In the genomic region with DNA sequence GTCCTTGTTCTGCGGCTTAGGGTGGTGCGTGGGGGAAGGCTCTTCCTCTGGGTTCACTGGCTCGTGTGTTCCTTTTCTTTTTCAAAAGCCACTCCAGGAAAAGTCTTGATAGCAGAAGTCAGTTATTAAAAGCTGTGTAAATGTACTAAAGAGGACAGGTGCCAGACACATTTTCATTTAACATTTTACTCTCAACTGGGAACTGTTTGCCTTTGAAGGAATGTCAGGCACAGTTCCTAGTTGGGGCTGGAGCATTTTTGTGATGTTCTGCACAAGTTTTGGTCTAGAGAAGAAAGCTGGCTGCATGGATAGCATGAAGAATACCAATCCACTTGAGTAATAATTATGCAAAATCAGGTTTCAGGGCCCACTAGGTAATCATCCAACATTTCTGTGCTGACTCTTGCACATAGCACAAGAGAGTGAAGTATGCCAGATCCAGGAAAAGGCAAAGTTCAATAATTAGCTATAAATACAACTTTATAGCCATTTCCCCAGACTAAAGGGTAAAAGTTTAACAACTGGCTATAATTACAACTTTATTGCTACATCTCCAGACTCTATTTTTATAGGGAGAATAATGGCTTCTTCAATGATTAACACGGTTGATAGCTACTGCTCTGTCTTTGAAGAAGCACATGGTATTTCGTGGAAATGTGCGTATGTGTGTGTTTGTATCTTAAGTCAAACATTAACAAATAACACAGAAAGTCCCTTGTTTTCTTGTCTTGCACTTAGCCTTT, we compare ENCODE assay signal across 24 cellular contexts. TPM values are rescaled to one million over a fixed set of nuclear protein-coding genes. Genes with fewer than 3 reads are reported as not detected.
DNase-seq lines count a peak whose midpoint lies in the region; ATAC-seq, FAIRE-seq and TF ChIP-seq lines count a peak whose summit lies in the region.
"Had no signal": no experiment of that assay in that cellular context is flagged by ENCODE, and none has a peak within 500 bp of the region (broad histone marks: within the 10 kb centered on the region; RNA-seq: fewer than 3 reads in every experiment).

No MANE protein-coding gene starts in this region.

- H3K27ac ChIP-seq in astrocyte (ENCODE audit: low read depth, low read length) (no peak overlapping the region), pancreas (peak overlapping the region in 2 of 4 donors; percentile 55 to 67), adrenal gland (no peak overlapping the region)
- H3K27ac ChIP-seq: gastroesophageal sphincter had no signal

- POLR2A ChIA-PET in BJ (lab: Charles Lee): no interaction called here

- WGBS in pancreas, 2 donors: 46 to 48% methylated on average over 6 of the region's 6 CpGs
- 67 to 78% (median 69%) methylated on average over 6 of the region's 6 CpGs for WGBS in adrenal gland, 4 donors

- H2AFZ ChIP-seq in astrocyte (ENCODE audit: low read depth, low read length): no peak overlapping the region

- no peak overlapping the region for H3K9ac ChIP-seq in astrocyte (ENCODE audit: low read length)

- no peaks in the 10 kb centered on the region for H4K20me1 ChIP-seq in astrocyte (ENCODE audit: insufficient read depth, low read length)

- TF ChIP-seq CTCF in BJ (IDR thresholded peaks at IDR 0.05; ENCODE audit: insufficient read depth, low read depth, low read length) (no peak), astrocyte (IDR thresholded peaks at IDR 0.05; ENCODE audit: insufficient read depth, low read depth, low read length) (no peak), pancreas (IDR thresholded peaks at IDR 0.05) (no peak), adrenal gland (IDR thresholded peaks at IDR 0.05) (no peak)

- H3K4me3 Mint-ChIP-seq in astrocyte (ENCODE audit: unreplicated experiment): no peak overlapping the region
- H3K4me3 Mint-ChIP-seq: activated naive CD8-positive, alpha-beta T cell treated with anti-CD3 and anti-CD28 coated beads, Interleukin-2, amount 50 U/mL, for 24 hours; activated T-helper 17 cell treated with anti-CD3 and anti-CD28 coated beads, Interleukin-2, amount 50 U/mL, for 72 hours; stimulated activated naive CD8-positive, alpha-beta T cell treated with anti-CD3 and anti-CD28 coated beads, Interleukin-15, Interleukin-2, amounts not matched to agents 100 ng/mL and 50 ng/mL, for 24 hours had no signal

- CTCF ChIA-PET in BJ (lab: Yijun Ruan, JAX): interaction anchor here (1.4 to 7.8 kb wide), 2 partner anchors 104 to 356 kb away, joined by 5 to 65 read pairs; no protein-coding TSS in a partner anchor

- intact Hi-C loops in pancreas (cut with DNase I) (loop anchor here in 1 of 3 donors (5.0 to 10.0 kb wide), 2 partner anchors 100 to 357 kb away; no protein-coding TSS in a partner anchor), adrenal gland (cut with DNase I) (loop anchor here in 1 of 2 donors (10.0 kb wide), 1 partner anchor 107 kb away; no protein-coding TSS in a partner anchor)

- no peak for TF ChIP-seq POLR2A in adrenal gland (IDR thresholded peaks at IDR 0.05)

- no peaks in the 10 kb centered on the region for H3K27me3 Mint-ChIP-seq in astrocyte (ENCODE audit: low read depth, unreplicated experiment)
- H3K27me3 Mint-ChIP-seq: activated naive CD8-positive, alpha-beta T cell treated with anti-CD3 and anti-CD28 coated beads, Interleukin-2, amount 50 U/mL, for 24 hours; stimulated activated naive CD8-positive, alpha-beta T cell treated with anti-CD3 and anti-CD28 coated beads, Interleukin-15, Interleukin-2, amounts not matched to agents 100 ng/mL and 50 ng/mL, for 24 hours had no signal

- H3K4me1 ChIP-seq in astrocyte (ENCODE audit: insufficient read depth, low read length): peaks cover 5% of the 10 kb centered on the region
- no peaks in the 10 kb centered on the region for H3K4me1 ChIP-seq in pancreas
- peaks cover 4 to 6% of the 10 kb centered on the region in 2 donors for H3K4me1 ChIP-seq in adrenal gland (replicated peaks in 1 of 2)

- H3K27me3 ChIP-seq in BJ (ENCODE audit: control insufficient read depth, insufficient read depth, low read length): no peaks in the 10 kb centered on the region
- no peaks in the 10 kb centered on the region for H3K27me3 ChIP-seq in astrocyte (ENCODE audit: insufficient read depth, low read length)
- H3K27me3 ChIP-seq in pancreas: no peaks in the 10 kb centered on the region
- H3K27me3 ChIP-seq in adrenal gland: no peaks in the 10 kb centered on the region
- H3K27me3 ChIP-seq: gastroesophageal sphincter had no signal

- DNase-seq in BJ (ENCODE audit: low read depth): peak; percentile 19
- peak; percentile 29 for DNase-seq in astrocyte (ENCODE audit: low read depth)
- peak; percentile 91 for DNase-seq in kidney glomerular epithelial cell (lab: John Stamatoyannopoulos, UW)
- DNase-seq in pancreas: peak in 1 of 6 donors; percentile 20
- no peak for DNase-seq in NCI-H2196 (lab: John Stamatoyannopoulos, UW; ENCODE audit: unreplicated experiment)
- DNase-seq in adrenal gland: no peak
- DNase-seq: activated naive CD8-positive, alpha-beta T cell treated with anti-CD3 and anti-CD28 coated beads, Interleukin-2, amount 50 U/mL, for 24 hours; caudate nucleus; effector memory CD4-positive, alpha-beta T cell; NCI-H2029 treated with DMSO at 0.1 percent for 48 hours; NCI-H524; SHP77 treated with DMSO at 0.1 percent for 48 hours; T-helper 2 cell had no signal

- no peaks in the 10 kb centered on the region for H3K79me2 ChIP-seq in astrocyte (ENCODE audit: insufficient read depth, low read length)

- no peaks in the 10 kb centered on the region for H3K36me3 Mint-ChIP-seq in astrocyte (ENCODE audit: low read depth, unreplicated experiment)

- H3K4me3 ChIP-seq in BJ (ENCODE audit: low read depth, low read length) (no peak overlapping the region), astrocyte (ENCODE audit: insufficient read depth, low read depth, low read length) (no peak overlapping the region), pancreas (no peak overlapping the region), adrenal gland (no peak overlapping the region)
- H3K4me3 ChIP-seq: gastroesophageal sphincter, GM12878 had no signal

- ATAC-seq in pancreas (peak; percentile 48 to 53 (median 50)), HG03571 (IDR thresholded peaks at IDR 0.05; ENCODE audit: unreplicated experiment) (no peak), GM21381 (IDR thresholded peaks at IDR 0.05; ENCODE audit: unreplicated experiment) (no peak)
- ATAC-seq: activated CD4-positive, CD25-positive, alpha-beta regulatory T cell treated with anti-CD3 and anti-CD28 coated beads, Interleukin-2, amount 50 U/mL, for 24 hours; activated naive CD8-positive, alpha-beta T cell treated with anti-CD3 and anti-CD28 coated beads, Interleukin-2, amount 50 U/mL, for 24 hours; activated T-helper 17 cell treated with anti-CD3 and anti-CD28 coated beads, Interleukin-2, amount 50 U/mL, for 72 hours; gastroesophageal sphincter; GM12878 had no signal

- H3K4me2 ChIP-seq in astrocyte (ENCODE audit: low read length): no peak overlapping the region

- no peaks in the 10 kb centered on the region for H3K36me3 ChIP-seq in BJ (ENCODE audit: control insufficient read depth, insufficient read depth, low read length)
- no peaks in the 10 kb centered on the region for H3K36me3 ChIP-seq in astrocyte (ENCODE audit: insufficient read depth, low read length)
- H3K36me3 ChIP-seq in pancreas: no peaks in the 10 kb centered on the region
- H3K36me3 ChIP-seq in adrenal gland (replicated peaks in 1 of 2): no peaks in the 10 kb centered on the region
- H3K36me3 ChIP-seq: gastroesophageal sphincter had no signal

- FAIRE-seq in astrocyte (lab: Jason Lieb, UNC) (no peak), pancreas (lab: Jason Lieb, UNC) (peak; percentile 92)
- FAIRE-seq: GM12878 had no signal

- H3K27ac Mint-ChIP-seq in astrocyte (ENCODE audit: unreplicated experiment): no peak overlapping the region
- H3K27ac Mint-ChIP-seq: activated naive CD8-positive, alpha-beta T cell treated with anti-CD3 and anti-CD28 coated beads, Interleukin-2, amount 50 U/mL, for 24 hours; activated T-helper 17 cell treated with anti-CD3 and anti-CD28 coated beads, Interleukin-2, amount 50 U/mL, for 72 hours had no signal

- no peaks in the 10 kb centered on the region for H3K9me3 Mint-ChIP-seq in astrocyte (ENCODE audit: unreplicated experiment)
- H3K9me3 Mint-ChIP-seq: activated naive CD8-positive, alpha-beta T cell treated with anti-CD3 and anti-CD28 coated beads, Interleukin-2, amount 50 U/mL, for 24 hours; activated T-helper 17 cell treated with anti-CD3 and anti-CD28 coated beads, Interleukin-2, amount 50 U/mL, for 72 hours; stimulated activated naive CD8-positive, alpha-beta T cell treated with anti-CD3 and anti-CD28 coated beads, Interleukin-15, Interleukin-2, amounts not matched to agents 100 ng/mL and 50 ng/mL, for 24 hours had no signal

- H3K9me3 ChIP-seq in astrocyte (ENCODE audit: insufficient read depth, low read depth, low read length): no peaks in the 10 kb centered on the region
- H3K9me3 ChIP-seq in pancreas: no peaks in the 10 kb centered on the region
- H3K9me3 ChIP-seq in adrenal gland (replicated peaks in 1 of 3): no peaks in the 10 kb centered on the region
- H3K9me3 ChIP-seq: gastroesophageal sphincter had no signal

- H3K4me1 Mint-ChIP-seq in astrocyte (ENCODE audit: low read depth, unreplicated experiment): peaks cover 14% of the 10 kb centered on the region
- H3K4me1 Mint-ChIP-seq: activated naive CD8-positive, alpha-beta T cell treated with anti-CD3 and anti-CD28 coated beads, Interleukin-2, amount 50 U/mL, for 24 hours had no signal

RNA-seq across cellular contexts. Expression of a gene that starts 16.2 kb away (rescaled TPM):
- polyA plus RNA-seq in BJ (2011; rRNA removed) (not detected in 2 replicates), pancreas (not detected), adrenal gland (not detected)
- polyA minus RNA-seq in BJ (2011; rRNA and poly(A)+ RNA removed): not detected in 2 replicates
- total RNA-seq in astrocyte (not detected in 2 replicates), pancreas (not detected), adrenal gland (not detected)
- total RNA-seq: activated T-helper 17 cell treated with anti-CD3 and anti-CD28 coated beads, Interleukin-2, amount 50 U/mL, for 72 hours; gastroesophageal sphincter; GM12878; lung microvascular endothelial cell; OCI-LY7; urinary bladder had no signal
- polyA plus RNA-seq: GM12878, neural cell, urinary bladder had no signal

RNA-seq across cellular contexts. Expression of a gene that starts 33.8 kb away (rescaled TPM):
- polyA plus RNA-seq in BJ (2011; rRNA removed) (not detected in 2 replicates), pancreas (not detected), adrenal gland (not detected)
- not detected in 2 replicates for polyA minus RNA-seq in BJ (2011; rRNA and poly(A)+ RNA removed)
- total RNA-seq in astrocyte (not detected in 2 replicates), pancreas (not detected), adrenal gland (not detected)
- total RNA-seq: activated T-helper 17 cell treated with anti-CD3 and anti-CD28 coated beads, Interleukin-2, amount 50 U/mL, for 72 hours; gastroesophageal sphincter; GM12878; lung microvascular endothelial cell; OCI-LY7; urinary bladder had no signal
- polyA plus RNA-seq: GM12878, neural cell, urinary bladder had no signal

RNA-seq across cellular contexts. Expression of a gene that starts 37.3 kb away (rescaled TPM):
- polyA plus RNA-seq in BJ (2011; rRNA removed) (not detected in 2 replicates), pancreas (not detected), adrenal gland (not detected)
- not detected in 2 replicates for polyA minus RNA-seq in BJ (2011; rRNA and poly(A)+ RNA removed)
- total RNA-seq in astrocyte (not detected in 2 replicates), pancreas (not detected), adrenal gland (not detected)
- total RNA-seq: activated T-helper 17 cell treated with anti-CD3 and anti-CD28 coated beads, Interleukin-2, amount 50 U/mL, for 72 hours; gastroesophageal sphincter; GM12878; lung microvascular endothelial cell; OCI-LY7; urinary bladder had no signal
- polyA plus RNA-seq: GM12878, neural cell, urinary bladder had no signal

RNA-seq across cellular contexts. Expression of a gene that starts 44.1 kb away (rescaled TPM):
- polyA plus RNA-seq in BJ (2011; rRNA removed): 0.27 TPM in 1 of 2 replicates, not detected in the other
- polyA minus RNA-seq in BJ (2011; rRNA and poly(A)+ RNA removed): not detected in 2 replicates
- total RNA-seq in astrocyte: 0.12 and 0.14 TPM in 2 replicates
- 1 to 10 TPM; 1.0 to 4.6 (median 3.0) TPM for total RNA-seq in pancreas
- polyA plus RNA-seq in pancreas: 1 to 10 TPM; 2.3 to 7.1 TPM
- total RNA-seq in adrenal gland: 1 to 10 TPM in 4 of 8 donors, under 1 TPM in 3, not detected in 1; 0.18 to 2.4 (median 1.2) TPM
- 1 to 10 TPM in 1 of 3 donors, under 1 TPM in 2; 0.37 to 7.9 (median 0.97) TPM for polyA plus RNA-seq in adrenal gland
- total RNA-seq: activated T-helper 17 cell treated with anti-CD3 and anti-CD28 coated beads, Interleukin-2, amount 50 U/mL, for 72 hours; GM12878; lung microvascular endothelial cell; OCI-LY7 had no signal
- polyA plus RNA-seq: GM12878 had no signal

RNA-seq across cellular contexts. Expression of a gene that starts 51.7 kb away (rescaled TPM):
- polyA plus RNA-seq in BJ (2011; rRNA removed) (not detected in 2 replicates), pancreas (1 to 10 TPM in 1 of 2 donors, under 1 TPM in 1; 0.75 to 8.8 TPM), adrenal gland (under 1 TPM; 0.40 to 0.80 (median 0.51) TPM)
- polyA minus RNA-seq in BJ (2011; rRNA and poly(A)+ RNA removed): not detected in 2 replicates
- total RNA-seq in astrocyte (not detected in 2 replicates), pancreas (1 to 10 TPM in 2 of 6 donors, under 1 TPM in 3, not detected in 1; 0.23 to 8.5 (median 0.67) TPM), adrenal gland (under 1 TPM in 1 of 8 donors, not detected in 7; 0.39 TPM)
- total RNA-seq: OCI-LY7, urinary bladder had no signal
- polyA plus RNA-seq: neural cell had no signal

Comparison
In these comparisons a context has a peak if more than half of its experiments do, and no peak if none do; other contexts are left out.
1. DNase-seq: peak in BJ (single experiment), astrocyte (single experiment) and kidney glomerular epithelial cell (single experiment); none in NCI-H2196 (single experiment) and adrenal gland (0 of 7).
2. ATAC-seq: peak in pancreas (4 of 4); none in HG03571 (single experiment) and GM21381 (single experiment).